Comparison of ENCODE assay signal across 15 cellular contexts in genomic region chr15:77577350-77577749, GRCh38. TPM values are rescaled to one million over a fixed set of nuclear protein-coding genes. Genes with fewer than 3 reads are reported as not detected.
DNase-seq lines count a peak whose midpoint lies in the region; ATAC-seq and TF ChIP-seq lines count a peak whose summit lies in the region.
"Had no signal": no experiment of that assay in that cellular context is flagged by ENCODE, and none has a peak within 500 bp of the region (broad histone marks: within the 10 kb centered on the region; RNA-seq: fewer than 3 reads in every experiment).

No MANE protein-coding gene starts in this region.

- no peaks in the 10 kb centered on the region for H3K9me1 ChIP-seq in IMR-90 (ENCODE audit: insufficient read depth, low read length)

- no peak overlapping the region for H3K23ac ChIP-seq in IMR-90 (ENCODE audit: low read depth, low read length)

- H3K36me3 ChIP-seq in IMR-90 (ENCODE audit: control insufficient read depth, insufficient read depth, low read length): no peaks in the 10 kb centered on the region

- TF ChIP-seq RAD21 in IMR-90 (IDR thresholded peaks at IDR 0.05; ENCODE audit: low read length): no peak

- H4K20me1 ChIP-seq in IMR-90 (ENCODE audit: insufficient read depth, low read length): no peaks in the 10 kb centered on the region

- no peaks in the 10 kb centered on the region for H3K4me1 ChIP-seq in IMR-90 (ENCODE audit: control insufficient read depth, insufficient read depth, low read length)
- H3K4me1 ChIP-seq: psoas muscle had no signal

- H3K56ac ChIP-seq in IMR-90 (ENCODE audit: extremely low read depth, insufficient read depth, low read length): no peak overlapping the region

- TF ChIP-seq POLR2A in IMR-90 (IDR thresholded peaks at IDR 0.05; ENCODE audit: low read depth, low read length): no peak

- no peak overlapping the region for H3K4ac ChIP-seq in IMR-90 (ENCODE audit: low read depth, low read length)

- no peak overlapping the region for H3K14ac ChIP-seq in IMR-90 (replicated peaks; ENCODE audit: low read depth, low read length)

- DNase-seq in IMR-90 (no peak), amygdala (lab: John Stamatoyannopoulos, UW) (peak in 47 of 56 donors; percentile 19 to 82 (median 59)), inferior parietal cortex (ENCODE audit: extremely low spot score) (peak; percentile 72), sciatic nerve (ENCODE audit: low spot score) (no peak), NCI-H146 (lab: John Stamatoyannopoulos, UW) (no peak), HUDEP-2 (lab: John Stamatoyannopoulos, UW; ENCODE audit: unreplicated experiment in 76 of 76) (no peak)
- DNase-seq: activated CD4-positive, alpha-beta memory T cell treated with anti-CD3 and anti-CD28 coated beads for 36 hours; CD8-positive, alpha-beta memory T cell; effector memory CD4-positive, alpha-beta T cell; foreskin fibroblast; NCI-H1694 treated with DMSO at 0.1 percent for 48 hours; stimulated activated CD4-positive, alpha-beta T cell treated with anti-CD3 and anti-CD28 coated beads, Interleukin-4, amount 100 ng/mL, for 1 hour had no signal

- no peak overlapping the region for H2AK9ac ChIP-seq in IMR-90 (replicated peaks; ENCODE audit: low read depth, low read length, poor library complexity)

- H3K79me1 ChIP-seq in IMR-90 (ENCODE audit: low read depth in 1 of 2, low read length in 2 of 2): no peaks in the 10 kb centered on the region

- H4K91ac ChIP-seq in IMR-90 (ENCODE audit: insufficient read depth, low read depth, low read length): no peak overlapping the region

- no peak overlapping the region for H2BK5ac ChIP-seq in IMR-90 (ENCODE audit: low read depth, low read length, poor library complexity, severe bottlenecking)

- intact Hi-C loops in IMR-90 (cut with micrococcal nuclease): no loop called here
- intact Hi-C loops in sciatic nerve (cut with DNase I): no loop called here

- in situ Hi-C loops in IMR-90 (cut with MboI; ENCODE audit: low sequenced_read_pairs): no loop called here

- H2BK15ac ChIP-seq in IMR-90 (ENCODE audit: low read depth, low read length): no peak overlapping the region

- no peak overlapping the region for H3K27ac ChIP-seq in IMR-90 (ENCODE audit: insufficient read depth, low read length)
- H3K27ac ChIP-seq: psoas muscle had no signal

- H2AK5ac ChIP-seq in IMR-90 (ENCODE audit: low read depth, low read length): no peak overlapping the region

- H3K18ac ChIP-seq in IMR-90 (ENCODE audit: low read depth, low read length): no peak overlapping the region

- H4K5ac ChIP-seq in IMR-90 (ENCODE audit: low read depth, low read length): no peak overlapping the region

- no peak overlapping the region for H3K4me3 ChIP-seq in IMR-90 (ENCODE audit: insufficient read depth, low read depth, low read length)
- H3K4me3 ChIP-seq: psoas muscle had no signal

- H3K27me3 ChIP-seq in IMR-90 (ENCODE audit: control insufficient read depth, insufficient read depth, low read length): peaks cover 56% of the 10 kb centered on the region

- H3K4me2 ChIP-seq in IMR-90 (ENCODE audit: low read depth, low read length): no peak overlapping the region

- H2BK120ac ChIP-seq in IMR-90 (ENCODE audit: low read depth, low read length): no peak overlapping the region

- dilution Hi-C loops in IMR-90 (cut with HindIII; ENCODE audit: low sequenced_read_pairs, unreplicated experiment): no loop called here

- CTCF ChIA-PET in IMR-90 (lab: Yijun Ruan, JAX): no interaction called here

- no peak overlapping the region for H2AFZ ChIP-seq in IMR-90 (replicated peaks; ENCODE audit: low read length, poor library complexity)

- POLR2A ChIA-PET in IMR-90 (lab: Charles Lee; ENCODE audit: unreplicated experiment): no interaction called here

- ATAC-seq in IMR-90 (ENCODE audit: low read depth) (peak; percentile 71), sciatic nerve (peak; percentile 38), GM18868 (IDR thresholded peaks at IDR 0.05; ENCODE audit: unreplicated experiment) (no peak)
- ATAC-seq: psoas muscle had no signal

- BruUV-seq in IMR-90 (replicated peaks; lab: Mats Ljungman, UMichigan): no TSS peak

- no peaks in the 10 kb centered on the region for H3K9me3 ChIP-seq in IMR-90 (ENCODE audit: control insufficient read depth, insufficient read depth, low read length)
- H3K9me3 ChIP-seq: psoas muscle had no signal

- no peak for TF ChIP-seq CTCF in IMR-90 (conservative IDR thresholded peaks at IDR 0.05; ENCODE audit: low read depth, low read length)

- H2BK20ac ChIP-seq in IMR-90 (ENCODE audit: low read depth, low read length): no peak overlapping the region

- H4K8ac ChIP-seq in IMR-90 (ENCODE audit: low read depth in 2 of 2, low read length in 2 of 2): no peak overlapping the region

- 19% methylated on average over 4 of the region's 6 CpGs; no CpG with 5 or more reads in 1 of the 2 experiments for WGBS in IMR-90 (ENCODE audit: extremely low coverage in 2 of 2, insufficient read length in 1 of 2), 2 experiments

- H3K9ac ChIP-seq in IMR-90 (ENCODE audit: low read depth, low read length): no peak overlapping the region

TF ChIP-seq in IMR-90, 13 proteins besides CTCF, POLR2A, EP300 and RAD21:
- TF ChIP-seq MAZ (IDR thresholded peaks at IDR 0.05; ENCODE audit: borderline replicate concordance, low read depth, low read length) (no peak), NFE2L2 (IDR thresholded peaks at IDR 0.05; ENCODE audit: low read depth, low read length) (no peak), MXI1 (IDR thresholded peaks at IDR 0.05; ENCODE audit: borderline replicate concordance, low read depth, low read length) (no peak), RFX5 (IDR thresholded peaks at IDR 0.05; ENCODE audit: low read depth, low read length) (no peak), SMC3 (IDR thresholded peaks at IDR 0.05; ENCODE audit: low read depth, low read length) (no peak), USF2 (IDR thresholded peaks at IDR 0.05; ENCODE audit: low read depth, low read length) (peak; percentile 50; the same call in 1 of the 2 replicates)

RNA-seq across cellular contexts. Expression of gene LINGO1, which starts 55.4 kb away (rescaled TPM):
- total RNA-seq in IMR-90 (2012; rRNA removed) (not detected in 2 replicates), sciatic nerve (5.3 TPM)
- 0.05 and 0.13 TPM in 2 replicates for polyA plus RNA-seq in IMR-90 (2012; rRNA removed)
- polyA plus RNA-seq in IMR-90 (2012; cell fraction: cytosol; rRNA removed): 0.14 TPM in 1 of 2 replicates, not detected in the other
- 0.04 TPM in 1 of 2 replicates, not detected in the other for polyA plus RNA-seq in IMR-90 (2012; cell fraction: nucleus; rRNA removed; ENCODE audit: low replicate concordance)
- total RNA-seq: activated CD4-positive, alpha-beta memory T cell treated with anti-CD3 and anti-CD28 coated beads for 36 hours; CD8-positive, alpha-beta memory T cell; mononuclear cell had no signal
- polyA plus RNA-seq: CD8-positive, alpha-beta memory T cell had no signal

Comparison
In these comparisons a context has a peak if more than half of its experiments do, and no peak if none do; other contexts are left out.
1. DNase-seq: peak in amygdala (47 of 56) and inferior parietal cortex (single experiment); none in IMR-90 (single experiment), sciatic nerve (single experiment), NCI-H146 (single experiment) and HUDEP-2 (0 of 76).